In genomic region chr5:2270467-2270866, GRCh38 we compare ENCODE assay signal across 14 cellular contexts.
DNase-seq lines count a peak whose midpoint lies in the region; ATAC-seq and TF ChIP-seq lines count a peak whose summit lies in the region.
"Had no signal": no experiment of that assay in that cellular context is flagged by ENCODE, and none has a peak within 500 bp of the region (broad histone marks: within the 10 kb centered on the region; RNA-seq: fewer than 3 reads in every experiment).

No MANE protein-coding gene starts in this region.

- DNase-seq in GM23338 (ENCODE audit: low spot score) (no peak), WTC11 (ENCODE audit: low spot score) (peak; percentile 22), islet precursor cell (peak; percentile 45), posterior vena cava (ENCODE audit: low spot score) (peak; percentile 59), PC-3 (no peak), OCI-LY7 (ENCODE audit: low spot score) (no peak)
- no peak for DNase-seq in activated naive CD4-positive, alpha-beta T cell treated with anti-CD3 and anti-CD28 coated beads, Interleukin-2, amount 10 ng/mL, durations not matched to agents 7 days and 5 days
- DNase-seq: ACHN; CD4-positive, CD25-positive, alpha-beta regulatory T cell; GOT3; HCEC 1CT; HFFc6 had no signal

- H3K79me2 ChIP-seq in GM23338 (replicated peaks; ENCODE audit: insufficient read depth): no peaks in the 10 kb centered on the region
- no peaks in the 10 kb centered on the region for H3K79me2 ChIP-seq in PC-3 (ENCODE audit: low read length)
- no peaks in the 10 kb centered on the region for H3K79me2 ChIP-seq in OCI-LY7 (ENCODE audit: insufficient read depth, low read depth, low read length)

- H3K9me2 ChIP-seq in GM23338 (ENCODE audit: insufficient read depth): no peaks in the 10 kb centered on the region
- H3K9me2 ChIP-seq in PC-3 (replicated peaks; ENCODE audit: low read length): no peaks in the 10 kb centered on the region
- no peaks in the 10 kb centered on the region for H3K9me2 ChIP-seq in OCI-LY7 (ENCODE audit: insufficient read depth, low read length)

- H3K4me1 Mint-ChIP-seq in GM23338: peaks cover 9% of the 10 kb centered on the region
- H3K4me1 Mint-ChIP-seq in WTC11: peaks cover 16% of the 10 kb centered on the region
- no peaks in the 10 kb centered on the region for H3K4me1 Mint-ChIP-seq in activated naive CD4-positive, alpha-beta T cell treated with anti-CD3 and anti-CD28 coated beads, Interleukin-2, amount 10 ng/mL, durations not matched to agents 7 days and 5 days
- H3K4me1 Mint-ChIP-seq: CD4-positive, CD25-positive, alpha-beta regulatory T cell had no signal

- H4K20me1 ChIP-seq in GM23338 (replicated peaks; ENCODE audit: insufficient read depth) (no peaks in the 10 kb centered on the region), PC-3 (ENCODE audit: low read length) (no peaks in the 10 kb centered on the region), OCI-LY7 (ENCODE audit: insufficient read depth, low read length) (no peaks in the 10 kb centered on the region)
- H4K20me1 ChIP-seq: BLaER1 treated with 17β-estradiol and CSF1 and Interleukin-3, amounts not matched to agents 10 nM and 100 nM had no signal

- POLR2A ChIA-PET in WTC11 (lab: Charles Lee) (no interaction called here), PC-3 (lab: Charles Lee; ENCODE audit: unreplicated experiment) (no interaction called here), OCI-LY7 (lab: Charles Lee) (no interaction called here)

- CTCF ChIA-PET in WTC11 (lab: Charles Lee): interaction anchor here (1.5 kb wide), 1 partner anchor 63 kb away, joined by 4 read pairs; no protein-coding TSS in a partner anchor
- CTCF ChIA-PET in activated naive CD4-positive, alpha-beta T cell treated with anti-CD3 and anti-CD28 coated beads, Interleukin-2, amount 10 ng/mL, durations not matched to agents 7 days and 5 days (lab: Charles Lee): no interaction called here
- CTCF ChIA-PET in PC-3 (lab: Charles Lee): no interaction called here
- CTCF ChIA-PET in OCI-LY7 (lab: Charles Lee; ENCODE audit: unreplicated experiment): no interaction called here

- H3K9me3 ChIP-seq in PC-3 (ENCODE audit: low read length): no peaks in the 10 kb centered on the region
- H3K9me3 ChIP-seq in OCI-LY7 (ENCODE audit: low read length): no peaks in the 10 kb centered on the region

- H3K4me3 Mint-ChIP-seq in GM23338 (no peak overlapping the region), WTC11 (no peak overlapping the region)
- H3K4me3 Mint-ChIP-seq in activated naive CD4-positive, alpha-beta T cell treated with anti-CD3 and anti-CD28 coated beads, Interleukin-2, amount 10 ng/mL, durations not matched to agents 7 days and 5 days: no peak overlapping the region
- H3K4me3 Mint-ChIP-seq: CD4-positive, CD25-positive, alpha-beta regulatory T cell; HFFc6 had no signal

- H3K27me3 Mint-ChIP-seq in GM23338 (ENCODE audit: insufficient read depth, low read depth, poor library complexity) (peaks cover 5% of the 10 kb centered on the region), WTC11 (ENCODE audit: low read depth) (no peaks in the 10 kb centered on the region; the same call in 1 of the 2 replicates)
- H3K27me3 Mint-ChIP-seq in activated naive CD4-positive, alpha-beta T cell treated with anti-CD3 and anti-CD28 coated beads, Interleukin-2, amount 10 ng/mL, durations not matched to agents 7 days and 5 days: no peaks in the 10 kb centered on the region

- no peak overlapping the region for H3K9ac ChIP-seq in PC-3 (ENCODE audit: low read length)
- H3K9ac ChIP-seq: BLaER1 treated with 17β-estradiol and CSF1 and Interleukin-3, amounts not matched to agents 10 nM and 100 nM had no signal

- no peaks in the 10 kb centered on the region for H3K4me1 ChIP-seq in GM23338 (ENCODE audit: insufficient read depth)
- H3K4me1 ChIP-seq in PC-3 (ENCODE audit: insufficient read depth, low read length): no peaks in the 10 kb centered on the region
- no peaks in the 10 kb centered on the region for H3K4me1 ChIP-seq in OCI-LY7 (ENCODE audit: insufficient read depth, low read length, poor library complexity, severe bottlenecking)

- BruUV-seq in PC-3 (replicated peaks; lab: Mats Ljungman, UMichigan) (no TSS peak), OCI-LY7 (replicated peaks; lab: Mats Ljungman, UMichigan) (no TSS peak)

- H3K36me3 ChIP-seq in GM23338 (ENCODE audit: insufficient read depth) (no peaks in the 10 kb centered on the region), PC-3 (ENCODE audit: low read depth, low read length) (no peaks in the 10 kb centered on the region), OCI-LY7 (ENCODE audit: insufficient read depth, low read length) (no peaks in the 10 kb centered on the region)
- H3K36me3 ChIP-seq: BLaER1 treated with 17β-estradiol and CSF1 and Interleukin-3, amounts not matched to agents 10 nM and 100 nM had no signal

- H2AFZ ChIP-seq in GM23338 (no peak overlapping the region), PC-3 (ENCODE audit: low read length) (no peak overlapping the region), OCI-LY7 (ENCODE audit: low read length) (no peak overlapping the region)

- H3K36me3 Mint-ChIP-seq in GM23338 (ENCODE audit: low read depth) (no peaks in the 10 kb centered on the region), WTC11 (no peaks in the 10 kb centered on the region)
- no peaks in the 10 kb centered on the region for H3K36me3 Mint-ChIP-seq in activated naive CD4-positive, alpha-beta T cell treated with anti-CD3 and anti-CD28 coated beads, Interleukin-2, amount 10 ng/mL, durations not matched to agents 7 days and 5 days
- H3K36me3 Mint-ChIP-seq: CD4-positive, CD25-positive, alpha-beta regulatory T cell had no signal

- no peak overlapping the region for H3K27ac Mint-ChIP-seq in GM23338
- no peak overlapping the region for H3K27ac Mint-ChIP-seq in WTC11
- no peak overlapping the region for H3K27ac Mint-ChIP-seq in activated naive CD4-positive, alpha-beta T cell treated with anti-CD3 and anti-CD28 coated beads, Interleukin-2, amount 10 ng/mL, durations not matched to agents 7 days and 5 days
- H3K27ac Mint-ChIP-seq: CD4-positive, CD25-positive, alpha-beta regulatory T cell; HFFc6 had no signal

- no peaks in the 10 kb centered on the region for H3K9me3 Mint-ChIP-seq in GM23338
- peaks cover 4% of the 10 kb centered on the region; the same call in 1 of the 2 replicates for H3K9me3 Mint-ChIP-seq in WTC11
- H3K9me3 Mint-ChIP-seq in activated naive CD4-positive, alpha-beta T cell treated with anti-CD3 and anti-CD28 coated beads, Interleukin-2, amount 10 ng/mL, durations not matched to agents 7 days and 5 days: no peaks in the 10 kb centered on the region

- TF ChIP-seq CTCF in GM23338 (conservative IDR thresholded peaks at IDR 0.05; ENCODE audit: low read depth in 2 of 2) (no peak), WTC11 (IDR thresholded peaks at IDR 0.05) (no peak), PC-3 (conservative IDR thresholded peaks at IDR 0.05; ENCODE audit: low read depth, low read length) (no peak), OCI-LY7 (conservative IDR thresholded peaks at IDR 0.05; ENCODE audit: low read length) (no peak)

- H3K27me3 ChIP-seq in GM23338 (ENCODE audit: insufficient read depth): no peaks in the 10 kb centered on the region
- peaks cover 37% of the 10 kb centered on the region for H3K27me3 ChIP-seq in PC-3 (ENCODE audit: low read length)
- H3K27me3 ChIP-seq: BLaER1 treated with 17β-estradiol and CSF1 and Interleukin-3, amounts not matched to agents 10 nM and 100 nM had no signal

- ATAC-seq in GM23338: peak; percentile 82
- peak; percentile 74 for ATAC-seq in WTC11
- ATAC-seq in PC-3: no peak
- ATAC-seq: GM12878 had no signal

- no peak overlapping the region for H3K27ac ChIP-seq in GM23338 (ENCODE audit: low read depth)
- no peak overlapping the region for H3K27ac ChIP-seq in PC-3 (ENCODE audit: low read length)
- H3K27ac ChIP-seq in OCI-LY7 (ENCODE audit: low read depth, low read length, poor library complexity, severe bottlenecking): no peak overlapping the region
- H3K27ac ChIP-seq: BLaER1 treated with 17β-estradiol and CSF1 and Interleukin-3, amounts not matched to agents 10 nM and 100 nM had no signal

- H3K4me3 ChIP-seq in GM23338 (no peak overlapping the region), PC-3 (ENCODE audit: low read length) (no peak overlapping the region), OCI-LY7 (ENCODE audit: low read depth, low read length, poor library complexity, severe bottlenecking) (no peak overlapping the region)
- H3K4me3 ChIP-seq: BLaER1 treated with 17β-estradiol and CSF1 and Interleukin-3, amounts not matched to agents 10 nM and 100 nM; GM12878 had no signal

- intact Hi-C loops in posterior vena cava (cut with DNase I) (no loop called here), PC-3 (cut with micrococcal nuclease) (no loop called here), OCI-LY7 (cut with micrococcal nuclease; ENCODE audit: unreplicated experiment) (no loop called here)

- no peak overlapping the region for H3K4me2 ChIP-seq in GM23338
- H3K4me2 ChIP-seq in PC-3 (ENCODE audit: low read length): no peak overlapping the region
- no peak overlapping the region for H3K4me2 ChIP-seq in OCI-LY7 (ENCODE audit: low read length)
- H3K4me2 ChIP-seq: BLaER1 treated with 17β-estradiol and CSF1 and Interleukin-3, amounts not matched to agents 10 nM and 100 nM had no signal

- H3F3A ChIP-seq in GM23338 (replicated peaks; ENCODE audit: low read depth) (no peaks in the 10 kb centered on the region), PC-3 (ENCODE audit: low read length, unreplicated experiment) (no peaks in the 10 kb centered on the region)

TF ChIP-seq in GM23338, 12 proteins besides CTCF, POLR2A, EP300 and RAD21 (continues in another document):
- no peak for TF ChIP-seq CREB1 (CRISPR knock-in tag; IDR thresholded peaks at IDR 0.05; ENCODE audit: low read depth)
- no peak for TF ChIP-seq NANOG (IDR thresholded peaks at IDR 0.05; ENCODE audit: borderline replicate concordance)
- TF ChIP-seq EZH2phosphoT487 (IDR thresholded peaks at IDR 0.05; ENCODE audit: unreplicated experiment): no peak
- TF ChIP-seq STAT1 (IDR thresholded peaks at IDR 0.05; ENCODE audit: unreplicated experiment): no peak
- TF ChIP-seq ZNF114 (CRISPR knock-in tag; IDR thresholded peaks at IDR 0.05): no peak
- TF ChIP-seq ZNF331 (CRISPR knock-in tag; IDR thresholded peaks at IDR 0.05; ENCODE audit: low read depth): no peak

TF ChIP-seq in WTC11, 78 proteins besides CTCF, POLR2A, EP300 and RAD21 (continues in another document):
- TF ChIP-seq ZSCAN18 (CRISPR knock-in tag; IDR thresholded peaks at IDR 0.05) (no peak), ZNF423 (CRISPR knock-in tag; IDR thresholded peaks at IDR 0.05) (peak; percentile 20; the same call in 1 of the 2 replicates)

Comparison
In these comparisons a context has a peak if more than half of its experiments do, and no peak if none do; other contexts are left out.
1. DNase-seq: peak in WTC11 (single experiment), islet precursor cell (single experiment) and posterior vena cava (single experiment); none in GM23338 (single experiment), activated naive CD4-positive, alpha-beta T cell treated with anti-CD3 and anti-CD28 coated beads, Interleukin-2, amount 10 ng/mL, durations not matched to agents 7 days and 5 days (single experiment), PC-3 (single experiment) and OCI-LY7 (single experiment).